In genomic region chr17:31549525-31550388, GRCh38 we compare ENCODE assay signal across 1 cellular context.
TF ChIP-seq lines count a peak whose summit lies in the region.

No MANE protein-coding gene starts in this region.

TF ChIP-seq in K562, 482 proteins besides CTCF, POLR2A, EP300 and RAD21 (continued from another document and continues in another):
- TF ChIP-seq, protein P1, sequence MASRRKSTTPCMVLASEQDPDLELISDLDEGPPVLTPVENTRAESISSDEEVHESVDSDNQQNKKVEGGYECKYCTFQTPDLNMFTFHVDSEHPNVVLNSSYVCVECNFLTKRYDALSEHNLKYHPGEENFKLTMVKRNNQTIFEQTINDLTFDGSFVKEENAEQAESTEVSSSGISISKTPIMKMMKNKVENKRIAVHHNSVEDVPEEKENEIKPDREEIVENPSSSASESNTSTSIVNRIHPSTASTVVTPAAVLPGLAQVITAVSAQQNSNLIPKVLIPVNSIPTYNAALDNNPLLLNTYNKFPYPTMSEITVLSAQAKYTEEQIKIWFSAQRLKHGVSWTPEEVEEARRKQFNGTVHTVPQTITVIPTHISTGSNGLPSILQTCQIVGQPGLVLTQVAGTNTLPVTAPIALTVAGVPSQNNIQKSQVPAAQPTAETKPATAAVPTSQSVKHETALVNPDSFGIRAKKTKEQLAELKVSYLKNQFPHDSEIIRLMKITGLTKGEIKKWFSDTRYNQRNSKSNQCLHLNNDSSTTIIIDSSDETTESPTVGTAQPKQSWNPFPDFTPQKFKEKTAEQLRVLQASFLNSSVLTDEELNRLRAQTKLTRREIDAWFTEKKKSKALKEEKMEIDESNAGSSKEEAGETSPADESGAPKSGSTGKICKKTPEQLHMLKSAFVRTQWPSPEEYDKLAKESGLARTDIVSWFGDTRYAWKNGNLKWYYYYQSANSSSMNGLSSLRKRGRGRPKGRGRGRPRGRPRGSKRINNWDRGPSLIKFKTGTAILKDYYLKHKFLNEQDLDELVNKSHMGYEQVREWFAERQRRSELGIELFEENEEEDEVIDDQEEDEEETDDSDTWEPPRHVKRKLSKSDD (conservative IDR thresholded peaks at IDR 0.05; ENCODE audit: low read length) = peak; percentile 86
- TF ChIP-seq PCBP1 (IDR thresholded peaks at IDR 0.05; ENCODE audit: low read depth, low read length, poor library complexity, severe bottlenecking) (peak; percentile 87), ATF7 (IDR thresholded peaks at IDR 0.05) (0 out of 2 replicates have a peak, but pooled peaks have one; percentile 35), MTA1 (IDR thresholded peaks at IDR 0.05; ENCODE audit: borderline replicate concordance) (peak; percentile 48; the same call in 1 of the 2 replicates), ZKSCAN1 (IDR thresholded peaks at IDR 0.05; ENCODE audit: low read depth, low read length) (peak; percentile 70), CHD2 (IDR thresholded peaks at IDR 0.05; ENCODE audit: low read depth, low read length) (peak; percentile 37; the same call in 1 of the 2 replicates), HCFC1 (IDR thresholded peaks at IDR 0.05; ENCODE audit: low read depth, low read length) (0 out of 2 replicates have a peak, but pooled peaks have one; percentile 14), SAFB (IDR thresholded peaks at IDR 0.05; ENCODE audit: borderline replicate concordance, low read depth, low read length) (peak; percentile 62; the same call in 1 of the 2 replicates), EP400 (IDR thresholded peaks at IDR 0.05) (peak; percentile 59; the same call in 1 of the 2 replicates), MAZ (CRISPR knock-in tag; conservative IDR thresholded peaks at IDR 0.05 in 1 of 2, IDR thresholded peaks at IDR 0.05 in 1 of 2) (peak; percentile 59 to 70; a peak in 2 of 4 replicates), VEZF1 (CRISPR knock-in tag; IDR thresholded peaks at IDR 0.05) (peak; percentile 82), ZZZ3 (IDR thresholded peaks at IDR 0.05) (no peak), RERE (CRISPR knock-in tag; IDR thresholded peaks at IDR 0.05; ENCODE audit: borderline replicate concordance) (no peak), ETV1 (tag; conservative IDR thresholded peaks at IDR 0.05; ENCODE audit: low read depth) (peak; percentile 76), ATF1 (CRISPR knock-in tag; IDR thresholded peaks at IDR 0.05) (no peak), ATF1 (tag; IDR thresholded peaks at IDR 0.05) (peak; percentile 75), EZH2 (IDR thresholded peaks at IDR 0.05; ENCODE audit: borderline replicate concordance, low read depth, low read length) (no peak), TRIM24 (IDR thresholded peaks at IDR 0.05) (no peak; a peak in 2 of 4 replicates), NKRF (IDR thresholded peaks at IDR 0.05; ENCODE audit: borderline replicate concordance) (0 out of 2 replicates have a peak, but pooled peaks have one; percentile 1), BRD9 (IDR thresholded peaks at IDR 0.05; ENCODE audit: low read depth, partially characterized antibody) (peak; percentile 64), HNRNPL (IDR thresholded peaks at IDR 0.05; ENCODE audit: low read depth, low read length) (peak; percentile 91), ETV5 (CRISPR knock-in tag; IDR thresholded peaks at IDR 0.05; ENCODE audit: low read depth) (0 out of 2 replicates have a peak, but pooled peaks have one; percentile 42), GTF3C2 (IDR thresholded peaks at IDR 0.05; ENCODE audit: borderline replicate concordance, extremely low read depth, insufficient read length) (peak; percentile 98), TBP (optimal IDR thresholded peaks at IDR 0.05; ENCODE audit: low read depth, low read length) (peak; percentile 100), POLR3A (IDR thresholded peaks at IDR 0.05; ENCODE audit: borderline replicate concordance, extremely low read depth, insufficient read depth, insufficient read length) (peak; percentile 86), CXXC5 (CRISPR knock-in tag; IDR thresholded peaks at IDR 0.05) (peak; percentile 84), XRCC5 (IDR thresholded peaks at IDR 0.05; ENCODE audit: low read depth, low read length) (peak; percentile 74; the same call in 1 of the 2 replicates), HNRNPLL (IDR thresholded peaks at IDR 0.05; ENCODE audit: low read depth, low read length, poor library complexity, severe bottlenecking) (peak; percentile 35), NR2C2 (CRISPR knock-in tag; IDR thresholded peaks at IDR 0.05) (no peak), NR2C2 (tag; IDR thresholded peaks at IDR 0.05) (peak; percentile 97), POLR3G (IDR thresholded peaks at IDR 0.05; ENCODE audit: extremely low read depth, insufficient read length, insufficient replicate concordance) (peak; percentile 22), ZNF24 (IDR thresholded peaks at IDR 0.05) (peak; percentile 57; the same call in 1 of the 2 replicates), THRAP3 (IDR thresholded peaks at IDR 0.05; ENCODE audit: borderline replicate concordance) (no peak)
- TF ChIP-seq, protein P2, sequence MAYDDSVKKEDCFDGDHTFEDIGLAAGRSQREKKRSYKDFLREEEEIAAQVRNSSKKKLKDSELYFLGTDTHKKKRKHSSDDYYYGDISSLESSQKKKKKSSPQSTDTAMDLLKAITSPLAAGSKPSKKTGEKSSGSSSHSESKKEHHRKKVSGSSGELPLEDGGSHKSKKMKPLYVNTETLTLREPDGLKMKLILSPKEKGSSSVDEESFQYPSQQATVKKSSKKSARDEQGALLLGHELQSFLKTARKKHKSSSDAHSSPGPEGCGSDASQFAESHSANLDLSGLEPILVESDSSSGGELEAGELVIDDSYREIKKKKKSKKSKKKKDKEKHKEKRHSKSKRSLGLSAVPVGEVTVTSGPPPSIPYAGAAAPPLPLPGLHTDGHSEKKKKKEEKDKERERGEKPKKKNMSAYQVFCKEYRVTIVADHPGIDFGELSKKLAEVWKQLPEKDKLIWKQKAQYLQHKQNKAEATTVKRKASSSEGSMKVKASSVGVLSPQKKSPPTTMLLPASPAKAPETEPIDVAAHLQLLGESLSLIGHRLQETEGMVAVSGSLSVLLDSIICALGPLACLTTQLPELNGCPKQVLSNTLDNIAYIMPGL (CRISPR knock-in tag; IDR thresholded peaks at IDR 0.05) = peak; percentile 99
- TF ChIP-seq, protein P3, sequence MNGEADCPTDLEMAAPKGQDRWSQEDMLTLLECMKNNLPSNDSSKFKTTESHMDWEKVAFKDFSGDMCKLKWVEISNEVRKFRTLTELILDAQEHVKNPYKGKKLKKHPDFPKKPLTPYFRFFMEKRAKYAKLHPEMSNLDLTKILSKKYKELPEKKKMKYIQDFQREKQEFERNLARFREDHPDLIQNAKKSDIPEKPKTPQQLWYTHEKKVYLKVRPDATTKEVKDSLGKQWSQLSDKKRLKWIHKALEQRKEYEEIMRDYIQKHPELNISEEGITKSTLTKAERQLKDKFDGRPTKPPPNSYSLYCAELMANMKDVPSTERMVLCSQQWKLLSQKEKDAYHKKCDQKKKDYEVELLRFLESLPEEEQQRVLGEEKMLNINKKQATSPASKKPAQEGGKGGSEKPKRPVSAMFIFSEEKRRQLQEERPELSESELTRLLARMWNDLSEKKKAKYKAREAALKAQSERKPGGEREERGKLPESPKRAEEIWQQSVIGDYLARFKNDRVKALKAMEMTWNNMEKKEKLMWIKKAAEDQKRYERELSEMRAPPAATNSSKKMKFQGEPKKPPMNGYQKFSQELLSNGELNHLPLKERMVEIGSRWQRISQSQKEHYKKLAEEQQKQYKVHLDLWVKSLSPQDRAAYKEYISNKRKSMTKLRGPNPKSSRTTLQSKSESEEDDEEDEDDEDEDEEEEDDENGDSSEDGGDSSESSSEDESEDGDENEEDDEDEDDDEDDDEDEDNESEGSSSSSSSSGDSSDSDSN (IDR thresholded peaks at IDR 0.05; ENCODE audit: borderline replicate concordance in 1 of 2, low read depth in 2 of 2, low read length in 2 of 2) = peak; percentile 74 to 92; a peak in 3 of 4 replicates
- TF ChIP-seq, protein P4, sequence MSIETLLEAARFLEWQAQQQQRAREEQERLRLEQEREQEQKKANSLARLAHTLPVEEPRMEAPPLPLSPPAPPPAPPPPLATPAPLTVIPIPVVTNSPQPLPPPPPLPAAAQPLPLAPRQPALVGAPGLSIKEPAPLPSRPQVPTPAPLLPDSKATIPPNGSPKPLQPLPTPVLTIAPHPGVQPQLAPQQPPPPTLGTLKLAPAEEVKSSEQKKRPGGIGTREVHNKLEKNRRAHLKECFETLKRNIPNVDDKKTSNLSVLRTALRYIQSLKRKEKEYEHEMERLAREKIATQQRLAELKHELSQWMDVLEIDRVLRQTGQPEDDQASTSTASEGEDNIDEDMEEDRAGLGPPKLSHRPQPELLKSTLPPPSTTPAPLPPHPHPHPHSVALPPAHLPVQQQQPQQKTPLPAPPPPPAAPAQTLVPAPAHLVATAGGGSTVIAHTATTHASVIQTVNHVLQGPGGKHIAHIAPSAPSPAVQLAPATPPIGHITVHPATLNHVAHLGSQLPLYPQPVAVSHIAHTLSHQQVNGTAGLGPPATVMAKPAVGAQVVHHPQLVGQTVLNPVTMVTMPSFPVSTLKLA (conservative IDR thresholded peaks at IDR 0.05) = peak in 1 of 2 experiments; percentile 62; a peak in 3 of 4 replicates
